Comparison of ENCODE assay signal across 10 cellular contexts in the genomic region with DNA sequence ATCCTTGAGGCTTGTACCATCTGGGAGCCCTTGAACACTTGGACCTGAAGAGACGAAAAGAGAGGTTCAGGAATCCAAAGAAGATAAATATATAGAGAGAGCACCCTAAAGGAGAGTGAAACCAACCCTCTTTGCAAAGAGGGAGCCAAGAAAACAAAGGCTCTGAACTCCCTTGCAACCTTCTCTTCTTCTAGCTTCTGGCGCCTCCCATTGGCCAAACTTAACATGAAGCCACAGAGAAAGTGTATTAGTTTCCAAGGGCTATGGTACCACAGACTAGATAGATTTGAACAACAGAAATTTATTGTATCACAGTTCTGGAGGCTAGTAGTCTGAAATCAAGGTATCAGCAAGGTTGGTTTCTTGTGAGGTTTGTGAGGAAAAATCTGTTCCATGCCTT.
DNase-seq lines count a peak whose midpoint lies in the region; ATAC-seq and TF ChIP-seq lines count a peak whose summit lies in the region.
"Had no signal": no experiment of that assay in that cellular context is flagged by ENCODE, and none has a peak within 500 bp of the region (broad histone marks: within the 10 kb centered on the region; RNA-seq: fewer than 3 reads in every experiment).

No MANE protein-coding gene starts in this region.

- no peaks in the 10 kb centered on the region for H3K27me3 Mint-ChIP-seq in immature natural killer cell (ENCODE audit: low read depth in 3 of 3)
- H3K27me3 Mint-ChIP-seq: B cell; effector memory CD8-positive, alpha-beta T cell had no signal

- H3K4me3 Mint-ChIP-seq in immature natural killer cell = no peak overlapping the region
- H3K4me3 Mint-ChIP-seq: B cell; effector memory CD8-positive, alpha-beta T cell had no signal

- H3K4me3 ChIP-seq in epithelial cell of esophagus (ENCODE audit: low read length) = no peak overlapping the region

- H3K27ac Mint-ChIP-seq in immature natural killer cell = no peak overlapping the region
- H3K27ac Mint-ChIP-seq: B cell; effector memory CD8-positive, alpha-beta T cell had no signal

- no peaks in the 10 kb centered on the region for H3K4me1 Mint-ChIP-seq in immature natural killer cell
- H3K4me1 Mint-ChIP-seq: B cell had no signal

- DNase-seq in NCI-H2171 treated with DMSO at 0.1 percent for 48 hours (lab: John Stamatoyannopoulos, UW) (peak; percentile 58), NCI-H2171 (lab: John Stamatoyannopoulos, UW) (no peak), NCI-H446 (lab: John Stamatoyannopoulos, UW) (peak; percentile 95 to 98), epithelial cell of esophagus (ENCODE audit: low read depth) (peak; percentile 3), pons (ENCODE audit: low spot score) (peak; percentile 40), activated gamma-delta T cell treated with Interleukin-2 at 50 U/mL for 16 hours (no peak), immature natural killer cell (no peak)
- DNase-seq: effector memory CD8-positive, alpha-beta T cell had no signal

- H3K36me3 Mint-ChIP-seq in immature natural killer cell = no peaks in the 10 kb centered on the region

- TF ChIP-seq CTCF in epithelial cell of esophagus (IDR thresholded peaks at IDR 0.05; ENCODE audit: insufficient read depth, low read depth, low read length, missing control alignments) = no peak

- peaks cover 0 to 38% (median 12%) of the 10 kb centered on the region in 6 donors for H3K9me3 Mint-ChIP-seq in immature natural killer cell

- ATAC-seq in GM19463 (IDR thresholded peaks at IDR 0.05; ENCODE audit: unreplicated experiment) = no peak
- ATAC-seq: effector memory CD8-positive, alpha-beta T cell had no signal

Comparison
In these comparisons a context has a peak if more than half of its experiments do, and no peak if none do; other contexts are left out.
1. DNase-seq: peak in NCI-H2171 treated with DMSO at 0.1 percent for 48 hours (single experiment), NCI-H446 (2 of 2), epithelial cell of esophagus (single experiment) and pons (single experiment); none in NCI-H2171 (single experiment), activated gamma-delta T cell treated with Interleukin-2 at 50 U/mL for 16 hours (single experiment) and immature natural killer cell (0 of 3).